1 cellular context compared by ENCODE assay signal in genomic region chr3:128845695-128846491, GRCh38.
TF ChIP-seq lines count a peak whose summit lies in the region.

No MANE protein-coding gene starts in this region.

TF ChIP-seq in K562, 482 proteins besides CTCF, POLR2A, EP300 and RAD21 (continued from another document and continues in another):
- TF ChIP-seq HMGN3 (IDR thresholded peaks at IDR 0.05; ENCODE audit: borderline replicate concordance, extremely low read depth, insufficient read length, low read depth, low read length) (peak; percentile 58), TEAD4 (IDR thresholded peaks at IDR 0.05; ENCODE audit: low read length) (no peak), TEAD4 (CRISPR knock-in tag; IDR thresholded peaks at IDR 0.05; ENCODE audit: borderline replicate concordance) (no peak), SMARCC2 (IDR thresholded peaks at IDR 0.05; ENCODE audit: low read depth) (no peak), BDP1 (IDR thresholded peaks at IDR 0.05; ENCODE audit: insufficient read depth, insufficient read length) (no peak), RB1 (IDR thresholded peaks at IDR 0.05; ENCODE audit: low read depth) (0 out of 2 replicates have a peak, but pooled peaks have one; percentile 37), PHF21A (IDR thresholded peaks at IDR 0.05; ENCODE audit: borderline replicate concordance, low read depth) (peak; percentile 53; the same call in 1 of the 2 replicates), HNRNPL (IDR thresholded peaks at IDR 0.05; ENCODE audit: low read depth, low read length) (peak; percentile 77; the same call in 1 of the 2 replicates), CTBP1 (IDR thresholded peaks at IDR 0.05; ENCODE audit: borderline replicate concordance) (peak; percentile 64; the same call in 1 of the 2 replicates), SPI1 (IDR thresholded peaks at IDR 0.05; ENCODE audit: borderline replicate concordance, low read depth, low read length) (no peak), SAFB2 (IDR thresholded peaks at IDR 0.05; ENCODE audit: borderline replicate concordance, low read depth, low read length, severe bottlenecking) (no peak), ZNF668 (CRISPR knock-in tag; IDR thresholded peaks at IDR 0.05) (no peak), SAFB (IDR thresholded peaks at IDR 0.05; ENCODE audit: borderline replicate concordance, low read depth, low read length) (0 out of 2 replicates have a peak, but pooled peaks have one; percentile 28), ATF6 (CRISPR knock-in tag; IDR thresholded peaks at IDR 0.05) (no peak), GABPB1 (CRISPR knock-in tag; IDR thresholded peaks at IDR 0.05) (no peak), ELF2 (CRISPR knock-in tag; IDR thresholded peaks at IDR 0.05) (no peak), ELF1 (tag; IDR thresholded peaks at IDR 0.05) (no peak), OTX1 (CRISPR knock-in tag; IDR thresholded peaks at IDR 0.05) (no peak), TRIM24 (IDR thresholded peaks at IDR 0.05) (no peak), MLLT1 (IDR thresholded peaks at IDR 0.05) (no peak), ZNF699 (CRISPR knock-in tag; IDR thresholded peaks at IDR 0.05; ENCODE audit: insufficient replicate concordance) (no peak), ZNF766 (CRISPR knock-in tag; conservative IDR thresholded peaks at IDR 0.05) (no peak), ZNF121 (CRISPR knock-in tag; conservative IDR thresholded peaks at IDR 0.05) (no peak), HEY1 (CRISPR knock-in tag; IDR thresholded peaks at IDR 0.05; ENCODE audit: borderline replicate concordance) (no peak), PYGO2 (tag; IDR thresholded peaks at IDR 0.05) (no peak), ZBTB34 (CRISPR knock-in tag; IDR thresholded peaks at IDR 0.05) (no peak), ZNF76 (CRISPR knock-in tag; IDR thresholded peaks at IDR 0.05; ENCODE audit: borderline replicate concordance) (no peak), LCOR (CRISPR knock-in tag; IDR thresholded peaks at IDR 0.05) (peak; percentile 72; the same call in 1 of the 2 replicates)
- TF ChIP-seq, protein P1, sequence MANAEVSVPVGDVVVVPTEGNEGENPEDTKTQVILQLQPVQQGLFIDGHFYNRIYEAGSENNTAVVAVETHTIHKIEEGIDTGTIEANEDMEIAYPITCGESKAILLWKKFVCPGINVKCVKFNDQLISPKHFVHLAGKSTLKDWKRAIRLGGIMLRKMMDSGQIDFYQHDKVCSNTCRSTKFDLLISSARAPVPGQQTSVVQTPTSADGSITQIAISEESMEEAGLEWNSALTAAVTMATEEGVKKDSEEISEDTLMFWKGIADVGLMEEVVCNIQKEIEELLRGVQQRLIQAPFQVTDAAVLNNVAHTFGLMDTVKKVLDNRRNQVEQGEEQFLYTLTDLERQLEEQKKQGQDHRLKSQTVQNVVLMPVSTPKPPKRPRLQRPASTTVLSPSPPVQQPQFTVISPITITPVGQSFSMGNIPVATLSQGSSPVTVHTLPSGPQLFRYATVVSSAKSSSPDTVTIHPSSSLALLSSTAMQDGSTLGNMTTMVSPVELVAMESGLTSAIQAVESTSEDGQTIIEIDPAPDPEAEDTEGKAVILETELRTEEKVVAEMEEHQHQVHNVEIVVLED (CRISPR knock-in tag; IDR thresholded peaks at IDR 0.05): no peak
- TF ChIP-seq, protein P2, sequence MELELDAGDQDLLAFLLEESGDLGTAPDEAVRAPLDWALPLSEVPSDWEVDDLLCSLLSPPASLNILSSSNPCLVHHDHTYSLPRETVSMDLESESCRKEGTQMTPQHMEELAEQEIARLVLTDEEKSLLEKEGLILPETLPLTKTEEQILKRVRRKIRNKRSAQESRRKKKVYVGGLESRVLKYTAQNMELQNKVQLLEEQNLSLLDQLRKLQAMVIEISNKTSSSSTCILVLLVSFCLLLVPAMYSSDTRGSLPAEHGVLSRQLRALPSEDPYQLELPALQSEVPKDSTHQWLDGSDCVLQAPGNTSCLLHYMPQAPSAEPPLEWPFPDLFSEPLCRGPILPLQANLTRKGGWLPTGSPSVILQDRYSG (tag; conservative IDR thresholded peaks at IDR 0.05; ENCODE audit: low read depth): 0 out of 2 replicates have a peak, but pooled peaks have one; percentile 24
- TF ChIP-seq, protein P3, sequence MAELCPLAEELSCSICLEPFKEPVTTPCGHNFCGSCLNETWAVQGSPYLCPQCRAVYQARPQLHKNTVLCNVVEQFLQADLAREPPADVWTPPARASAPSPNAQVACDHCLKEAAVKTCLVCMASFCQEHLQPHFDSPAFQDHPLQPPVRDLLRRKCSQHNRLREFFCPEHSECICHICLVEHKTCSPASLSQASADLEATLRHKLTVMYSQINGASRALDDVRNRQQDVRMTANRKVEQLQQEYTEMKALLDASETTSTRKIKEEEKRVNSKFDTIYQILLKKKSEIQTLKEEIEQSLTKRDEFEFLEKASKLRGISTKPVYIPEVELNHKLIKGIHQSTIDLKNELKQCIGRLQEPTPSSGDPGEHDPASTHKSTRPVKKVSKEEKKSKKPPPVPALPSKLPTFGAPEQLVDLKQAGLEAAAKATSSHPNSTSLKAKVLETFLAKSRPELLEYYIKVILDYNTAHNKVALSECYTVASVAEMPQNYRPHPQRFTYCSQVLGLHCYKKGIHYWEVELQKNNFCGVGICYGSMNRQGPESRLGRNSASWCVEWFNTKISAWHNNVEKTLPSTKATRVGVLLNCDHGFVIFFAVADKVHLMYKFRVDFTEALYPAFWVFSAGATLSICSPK (IDR thresholded peaks at IDR 0.05; ENCODE audit: borderline replicate concordance): no peak
- TF ChIP-seq, protein P4, sequence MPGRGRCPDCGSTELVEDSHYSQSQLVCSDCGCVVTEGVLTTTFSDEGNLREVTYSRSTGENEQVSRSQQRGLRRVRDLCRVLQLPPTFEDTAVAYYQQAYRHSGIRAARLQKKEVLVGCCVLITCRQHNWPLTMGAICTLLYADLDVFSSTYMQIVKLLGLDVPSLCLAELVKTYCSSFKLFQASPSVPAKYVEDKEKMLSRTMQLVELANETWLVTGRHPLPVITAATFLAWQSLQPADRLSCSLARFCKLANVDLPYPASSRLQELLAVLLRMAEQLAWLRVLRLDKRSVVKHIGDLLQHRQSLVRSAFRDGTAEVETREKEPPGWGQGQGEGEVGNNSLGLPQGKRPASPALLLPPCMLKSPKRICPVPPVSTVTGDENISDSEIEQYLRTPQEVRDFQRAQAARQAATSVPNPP (IDR thresholded peaks at IDR 0.05; ENCODE audit: borderline replicate concordance, insufficient read depth, insufficient read length): no peak
- TF ChIP-seq, protein P5, sequence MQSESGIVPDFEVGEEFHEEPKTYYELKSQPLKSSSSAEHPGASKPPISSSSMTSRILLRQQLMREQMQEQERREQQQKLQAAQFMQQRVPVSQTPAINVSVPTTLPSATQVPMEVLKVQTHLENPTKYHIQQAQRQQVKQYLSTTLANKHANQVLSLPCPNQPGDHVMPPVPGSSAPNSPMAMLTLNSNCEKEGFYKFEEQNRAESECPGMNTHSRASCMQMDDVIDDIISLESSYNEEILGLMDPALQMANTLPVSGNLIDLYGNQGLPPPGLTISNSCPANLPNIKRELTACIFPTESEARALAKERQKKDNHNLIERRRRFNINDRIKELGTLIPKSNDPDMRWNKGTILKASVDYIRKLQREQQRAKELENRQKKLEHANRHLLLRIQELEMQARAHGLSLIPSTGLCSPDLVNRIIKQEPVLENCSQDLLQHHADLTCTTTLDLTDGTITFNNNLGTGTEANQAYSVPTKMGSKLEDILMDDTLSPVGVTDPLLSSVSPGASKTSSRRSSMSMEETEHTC (IDR thresholded peaks at IDR 0.05): no peak
- TF ChIP-seq, protein P6, sequence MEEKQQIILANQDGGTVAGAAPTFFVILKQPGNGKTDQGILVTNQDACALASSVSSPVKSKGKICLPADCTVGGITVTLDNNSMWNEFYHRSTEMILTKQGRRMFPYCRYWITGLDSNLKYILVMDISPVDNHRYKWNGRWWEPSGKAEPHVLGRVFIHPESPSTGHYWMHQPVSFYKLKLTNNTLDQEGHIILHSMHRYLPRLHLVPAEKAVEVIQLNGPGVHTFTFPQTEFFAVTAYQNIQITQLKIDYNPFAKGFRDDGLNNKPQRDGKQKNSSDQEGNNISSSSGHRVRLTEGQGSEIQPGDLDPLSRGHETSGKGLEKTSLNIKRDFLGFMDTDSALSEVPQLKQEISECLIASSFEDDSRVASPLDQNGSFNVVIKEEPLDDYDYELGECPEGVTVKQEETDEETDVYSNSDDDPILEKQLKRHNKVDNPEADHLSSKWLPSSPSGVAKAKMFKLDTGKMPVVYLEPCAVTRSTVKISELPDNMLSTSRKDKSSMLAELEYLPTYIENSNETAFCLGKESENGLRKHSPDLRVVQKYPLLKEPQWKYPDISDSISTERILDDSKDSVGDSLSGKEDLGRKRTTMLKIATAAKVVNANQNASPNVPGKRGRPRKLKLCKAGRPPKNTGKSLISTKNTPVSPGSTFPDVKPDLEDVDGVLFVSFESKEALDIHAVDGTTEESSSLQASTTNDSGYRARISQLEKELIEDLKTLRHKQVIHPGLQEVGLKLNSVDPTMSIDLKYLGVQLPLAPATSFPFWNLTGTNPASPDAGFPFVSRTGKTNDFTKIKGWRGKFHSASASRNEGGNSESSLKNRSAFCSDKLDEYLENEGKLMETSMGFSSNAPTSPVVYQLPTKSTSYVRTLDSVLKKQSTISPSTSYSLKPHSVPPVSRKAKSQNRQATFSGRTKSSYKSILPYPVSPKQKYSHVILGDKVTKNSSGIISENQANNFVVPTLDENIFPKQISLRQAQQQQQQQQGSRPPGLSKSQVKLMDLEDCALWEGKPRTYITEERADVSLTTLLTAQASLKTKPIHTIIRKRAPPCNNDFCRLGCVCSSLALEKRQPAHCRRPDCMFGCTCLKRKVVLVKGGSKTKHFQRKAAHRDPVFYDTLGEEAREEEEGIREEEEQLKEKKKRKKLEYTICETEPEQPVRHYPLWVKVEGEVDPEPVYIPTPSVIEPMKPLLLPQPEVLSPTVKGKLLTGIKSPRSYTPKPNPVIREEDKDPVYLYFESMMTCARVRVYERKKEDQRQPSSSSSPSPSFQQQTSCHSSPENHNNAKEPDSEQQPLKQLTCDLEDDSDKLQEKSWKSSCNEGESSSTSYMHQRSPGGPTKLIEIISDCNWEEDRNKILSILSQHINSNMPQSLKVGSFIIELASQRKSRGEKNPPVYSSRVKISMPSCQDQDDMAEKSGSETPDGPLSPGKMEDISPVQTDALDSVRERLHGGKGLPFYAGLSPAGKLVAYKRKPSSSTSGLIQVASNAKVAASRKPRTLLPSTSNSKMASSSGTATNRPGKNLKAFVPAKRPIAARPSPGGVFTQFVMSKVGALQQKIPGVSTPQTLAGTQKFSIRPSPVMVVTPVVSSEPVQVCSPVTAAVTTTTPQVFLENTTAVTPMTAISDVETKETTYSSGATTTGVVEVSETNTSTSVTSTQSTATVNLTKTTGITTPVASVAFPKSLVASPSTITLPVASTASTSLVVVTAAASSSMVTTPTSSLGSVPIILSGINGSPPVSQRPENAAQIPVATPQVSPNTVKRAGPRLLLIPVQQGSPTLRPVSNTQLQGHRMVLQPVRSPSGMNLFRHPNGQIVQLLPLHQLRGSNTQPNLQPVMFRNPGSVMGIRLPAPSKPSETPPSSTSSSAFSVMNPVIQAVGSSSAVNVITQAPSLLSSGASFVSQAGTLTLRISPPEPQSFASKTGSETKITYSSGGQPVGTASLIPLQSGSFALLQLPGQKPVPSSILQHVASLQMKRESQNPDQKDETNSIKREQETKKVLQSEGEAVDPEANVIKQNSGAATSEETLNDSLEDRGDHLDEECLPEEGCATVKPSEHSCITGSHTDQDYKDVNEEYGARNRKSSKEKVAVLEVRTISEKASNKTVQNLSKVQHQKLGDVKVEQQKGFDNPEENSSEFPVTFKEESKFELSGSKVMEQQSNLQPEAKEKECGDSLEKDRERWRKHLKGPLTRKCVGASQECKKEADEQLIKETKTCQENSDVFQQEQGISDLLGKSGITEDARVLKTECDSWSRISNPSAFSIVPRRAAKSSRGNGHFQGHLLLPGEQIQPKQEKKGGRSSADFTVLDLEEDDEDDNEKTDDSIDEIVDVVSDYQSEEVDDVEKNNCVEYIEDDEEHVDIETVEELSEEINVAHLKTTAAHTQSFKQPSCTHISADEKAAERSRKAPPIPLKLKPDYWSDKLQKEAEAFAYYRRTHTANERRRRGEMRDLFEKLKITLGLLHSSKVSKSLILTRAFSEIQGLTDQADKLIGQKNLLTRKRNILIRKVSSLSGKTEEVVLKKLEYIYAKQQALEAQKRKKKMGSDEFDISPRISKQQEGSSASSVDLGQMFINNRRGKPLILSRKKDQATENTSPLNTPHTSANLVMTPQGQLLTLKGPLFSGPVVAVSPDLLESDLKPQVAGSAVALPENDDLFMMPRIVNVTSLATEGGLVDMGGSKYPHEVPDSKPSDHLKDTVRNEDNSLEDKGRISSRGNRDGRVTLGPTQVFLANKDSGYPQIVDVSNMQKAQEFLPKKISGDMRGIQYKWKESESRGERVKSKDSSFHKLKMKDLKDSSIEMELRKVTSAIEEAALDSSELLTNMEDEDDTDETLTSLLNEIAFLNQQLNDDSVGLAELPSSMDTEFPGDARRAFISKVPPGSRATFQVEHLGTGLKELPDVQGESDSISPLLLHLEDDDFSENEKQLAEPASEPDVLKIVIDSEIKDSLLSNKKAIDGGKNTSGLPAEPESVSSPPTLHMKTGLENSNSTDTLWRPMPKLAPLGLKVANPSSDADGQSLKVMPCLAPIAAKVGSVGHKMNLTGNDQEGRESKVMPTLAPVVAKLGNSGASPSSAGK (IDR thresholded peaks at IDR 0.05): peak; percentile 32; the same call in 1 of the 2 replicates
